In the genomic region with DNA sequence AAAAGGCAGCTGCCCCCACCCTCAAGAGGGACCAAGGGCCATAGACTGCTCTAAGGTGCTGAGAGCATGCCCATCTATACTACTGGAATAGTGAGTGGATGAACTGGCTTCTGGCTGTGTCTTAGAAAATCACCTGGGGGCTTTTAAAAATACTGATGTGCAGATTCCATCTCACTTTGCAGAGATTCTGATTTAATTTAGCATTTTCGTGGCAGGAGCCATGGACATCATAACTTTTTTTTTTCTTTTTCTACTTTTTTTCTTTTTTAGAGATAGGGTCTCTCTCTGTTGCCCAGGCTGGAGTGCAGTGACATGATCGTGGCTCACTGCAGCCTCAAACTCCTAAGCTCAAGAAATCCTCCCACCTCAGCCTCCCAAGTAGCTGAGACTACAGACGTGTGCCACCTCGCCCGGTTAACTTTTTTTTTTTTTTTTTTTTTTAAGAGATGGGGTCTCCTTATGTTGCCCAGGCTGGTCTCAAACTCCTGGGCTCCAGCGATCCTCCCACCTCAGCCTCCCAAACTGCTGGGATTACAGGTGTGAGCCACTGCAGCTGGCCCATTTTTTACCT, we compare ENCODE assay signal across 9 cellular contexts. TPM values are rescaled to one million over a fixed set of nuclear protein-coding genes. Genes with fewer than 3 reads are reported as not detected.
DNase-seq lines count a peak whose midpoint lies in the region; ATAC-seq and TF ChIP-seq lines count a peak whose summit lies in the region.
"Not testable (repeated sequence)": the region's sequence is repeated elsewhere in the genome, so short reads cannot be mapped to it uniquely, and the experiment has no call there.
"Had no signal": no experiment of that assay in that cellular context is flagged by ENCODE, and none has a peak within 500 bp of the region (broad histone marks: within the 10 kb centered on the region; RNA-seq: fewer than 3 reads in every experiment).

No MANE protein-coding gene starts in this region.

- 85 to 100% methylated on average over 3 to 6 of the region's 6 CpGs for WGBS in endodermal cell (ENCODE audit: insufficient coverage in 1 of 2, insufficient read length in 1 of 2), 2 experiments

- H2AFZ ChIP-seq in HCT116 (ENCODE audit: low read depth, low read length, poor library complexity, severe bottlenecking); PC-9: not testable (repeated sequence)

- intact Hi-C loops in HCT116 (cut with micrococcal nuclease); PC-9 (cut with micrococcal nuclease; ENCODE audit: unreplicated experiment): not testable (repeated sequence)

- CTCF ChIA-PET in AG04450 (lab: Charles Lee) (interaction anchor here (0.5 to 6.5 kb wide), 4 partner anchors 9 to 433 kb away, joined by 3 to 46 read pairs (median 4); no protein-coding TSS in a partner anchor), PC-9 (lab: Charles Lee) (interaction anchor here (0.5 to 1.2 kb wide), 3 partner anchors 9 to 432 kb away, joined by 3 to 5 read pairs (median 4); no protein-coding TSS in a partner anchor)
- CTCF ChIA-PET in HCT116 (lab: Charles Lee), result not testable (repeated sequence)
- CTCF ChIA-PET in activated CD4-positive, alpha-beta T cell treated with anti-CD3 and anti-CD28 coated beads, Interleukin-2, amount 10 ng/mL, durations not matched to agents 7 days and 5 days (lab: Charles Lee), result interaction anchor here (0.5 to 4.2 kb wide), 9 partner anchors 8 to 105 kb away, joined by 3 to 20 read pairs (median 4); no protein-coding TSS in a partner anchor

- H3K9me3 Mint-ChIP-seq in activated CD4-positive, alpha-beta T cell treated with anti-CD3 and anti-CD28 coated beads, Interleukin-2, amount 10 ng/mL, durations not matched to agents 7 days and 5 days; activated naive CD8-positive, alpha-beta T cell (ENCODE audit: low read depth); endodermal cell; mesothelial cell of epicardium; progenitor cell of endocrine pancreas (ENCODE audit: low read depth): not testable (repeated sequence)

- not testable (repeated sequence) for TF ChIP-seq POLR2A in HCT116 (IDR thresholded peaks at IDR 0.05; ENCODE audit: borderline replicate concordance, extremely low read depth, insufficient read depth, insufficient read length)

- not testable (repeated sequence) for H3K4me3 ChIP-seq in AG04450 (ENCODE audit: low read depth, low read length); HCT116 (replicated peaks in 1 of 2; ENCODE audit: low read depth in 1 of 2, low read length in 2 of 2); endodermal cell (ENCODE audit: low read length)
- peak overlapping the region; percentile 76; the same call in 1 of the 2 replicates for H3K4me3 ChIP-seq in PC-9

- peaks cover 27% of the 10 kb centered on the region for H3K4me1 Mint-ChIP-seq in activated CD4-positive, alpha-beta T cell treated with anti-CD3 and anti-CD28 coated beads, Interleukin-2, amount 10 ng/mL, durations not matched to agents 7 days and 5 days
- H3K4me1 Mint-ChIP-seq in activated naive CD8-positive, alpha-beta T cell (ENCODE audit: low read depth), result peaks cover 24% of the 10 kb centered on the region
- H3K4me1 Mint-ChIP-seq in endodermal cell (peaks cover 12% of the 10 kb centered on the region), mesothelial cell of epicardium (peaks cover 17% of the 10 kb centered on the region), progenitor cell of endocrine pancreas (ENCODE audit: low read depth) (peaks cover 15% of the 10 kb centered on the region)

- BruUV-seq in HCT116 (replicated peaks; lab: Mats Ljungman, UMichigan) (TSS peak; percentile 5), PC-9 (replicated peaks; lab: Mats Ljungman, UMichigan) (TSS peak; percentile 6)

- H3K9me3 ChIP-seq in AG04450 (ENCODE audit: control insufficient read depth, insufficient read depth, low read length); HCT116 (ENCODE audit: control insufficient read depth in 1 of 2, insufficient read depth in 1 of 2, low read depth in 1 of 2, low read length in 2 of 2); PC-9 (ENCODE audit: insufficient read depth, low read depth); endodermal cell (ENCODE audit: control insufficient read depth, low read length): not testable (repeated sequence)

- H3F3A ChIP-seq in PC-9 (ENCODE audit: insufficient read depth, low read depth), result peaks cover 22% of the 10 kb centered on the region; the same call in 1 of the 2 replicates

- peaks cover 60% of the 10 kb centered on the region for H3K36me3 Mint-ChIP-seq in activated CD4-positive, alpha-beta T cell treated with anti-CD3 and anti-CD28 coated beads, Interleukin-2, amount 10 ng/mL, durations not matched to agents 7 days and 5 days (ENCODE audit: low read depth)
- not testable (repeated sequence) for H3K36me3 Mint-ChIP-seq in activated naive CD8-positive, alpha-beta T cell; mesothelial cell of epicardium; progenitor cell of endocrine pancreas (ENCODE audit: insufficient read depth)
- peaks cover 34% of the 10 kb centered on the region for H3K36me3 Mint-ChIP-seq in endodermal cell (ENCODE audit: low read depth)

- peak overlapping the region; percentile 71 for H3K27ac Mint-ChIP-seq in activated CD4-positive, alpha-beta T cell treated with anti-CD3 and anti-CD28 coated beads, Interleukin-2, amount 10 ng/mL, durations not matched to agents 7 days and 5 days
- H3K27ac Mint-ChIP-seq in activated naive CD8-positive, alpha-beta T cell, result peak overlapping the region; percentile 54
- not testable (repeated sequence) for H3K27ac Mint-ChIP-seq in endodermal cell, progenitor cell of endocrine pancreas
- peak overlapping the region; percentile 64 for H3K27ac Mint-ChIP-seq in mesothelial cell of epicardium

- not testable (repeated sequence) for DNase-seq in AG04450 (ENCODE audit: low read depth, low spot score); HCT116 (ENCODE audit: low read depth, low spot score); PC-9; activated CD4-positive, alpha-beta T cell treated with anti-CD3 and anti-CD28 coated beads, Interleukin-2, amount 10 ng/mL, durations not matched to agents 7 days and 5 days; endodermal cell; mesothelial cell of epicardium (ENCODE audit: low spot score in 2 of 2, unreplicated experiment in 2 of 2); progenitor cell of endocrine pancreas (ENCODE audit: low spot score, unreplicated experiment)

- TF ChIP-seq RAD21 in HCT116 (IDR thresholded peaks at IDR 0.05; ENCODE audit: low read depth), result not testable (repeated sequence)

- H3K4me1 ChIP-seq in HCT116 (ENCODE audit: control insufficient read depth in 1 of 2, insufficient read depth in 2 of 2, low read length in 2 of 2), result peaks cover 10 to 29% of the 10 kb centered on the region in 2 experiments; a peak in 3 of 4 replicates
- peaks cover 24% of the 10 kb centered on the region for H3K4me1 ChIP-seq in PC-9 (replicated peaks; ENCODE audit: insufficient read depth)
- H3K4me1 ChIP-seq in endodermal cell (ENCODE audit: control insufficient read depth, insufficient read depth, low read length), result not testable (repeated sequence)

- not testable (repeated sequence) for H3K27me3 ChIP-seq in AG04450 (ENCODE audit: control insufficient read depth, insufficient read depth, low read length); HCT116 (ENCODE audit: insufficient read depth, low read length); PC-9 (ENCODE audit: insufficient read depth, low read depth); endodermal cell (ENCODE audit: control insufficient read depth, insufficient read depth, low read length, poor library complexity, severe bottlenecking)

- not testable (repeated sequence) for H3K9ac ChIP-seq in HCT116 (ENCODE audit: low read length); endodermal cell (ENCODE audit: extremely low read depth, low read length, poor library complexity, severe bottlenecking)

- not testable (repeated sequence) for H3K4me2 ChIP-seq in HCT116 (ENCODE audit: low read length)
- peak overlapping the region; percentile 98 for H3K4me2 ChIP-seq in PC-9

- H3K27me3 Mint-ChIP-seq in activated CD4-positive, alpha-beta T cell treated with anti-CD3 and anti-CD28 coated beads, Interleukin-2, amount 10 ng/mL, durations not matched to agents 7 days and 5 days; activated naive CD8-positive, alpha-beta T cell; endodermal cell (ENCODE audit: insufficient read depth); mesothelial cell of epicardium (ENCODE audit: low read depth); progenitor cell of endocrine pancreas: not testable (repeated sequence)

- H3K79me2 ChIP-seq in HCT116 (ENCODE audit: insufficient read depth, low read length) (peaks cover 31% of the 10 kb centered on the region), PC-9 (ENCODE audit: low read depth) (peaks cover 45% of the 10 kb centered on the region)

- H3K4me3 Mint-ChIP-seq in activated CD4-positive, alpha-beta T cell treated with anti-CD3 and anti-CD28 coated beads, Interleukin-2, amount 10 ng/mL, durations not matched to agents 7 days and 5 days, result peak overlapping the region; percentile 94
- peak overlapping the region; percentile 92 for H3K4me3 Mint-ChIP-seq in activated naive CD8-positive, alpha-beta T cell
- peak overlapping the region; percentile 94 for H3K4me3 Mint-ChIP-seq in endodermal cell
- H3K4me3 Mint-ChIP-seq in mesothelial cell of epicardium, result peak overlapping the region; percentile 92
- peak overlapping the region; percentile 19 for H3K4me3 Mint-ChIP-seq in progenitor cell of endocrine pancreas (ENCODE audit: low read depth)

- not testable (repeated sequence) for ATAC-seq in HCT116

- POLR2A ChIA-PET in AG04450 (lab: Yijun Ruan, JAX) (interaction anchor here (0.6 kb wide), 1 partner anchor 108 kb away, joined by 6 read pairs; no protein-coding TSS in a partner anchor), HCT116 (lab: Charles Lee) (interaction anchor here (1.8 kb wide), 1 partner anchor 15 kb away, joined by 8 read pairs; no protein-coding TSS in a partner anchor)
- POLR2A ChIA-PET in PC-9 (lab: Charles Lee; ENCODE audit: unreplicated experiment), result not testable (repeated sequence)
- POLR2A ChIA-PET in activated CD4-positive, alpha-beta T cell treated with anti-CD3 and anti-CD28 coated beads, Interleukin-2, amount 10 ng/mL, durations not matched to agents 7 days and 5 days (lab: Charles Lee), result interaction anchor here (0.6 kb wide), 1 partner anchor 16 kb away, joined by 3 read pairs; no protein-coding TSS in a partner anchor

- H3K27ac ChIP-seq in AG04450 (ENCODE audit: low read depth, low read length), result peak overlapping the region; percentile 21
- 0 out of 2 replicates have a peak overlapping the region, but pooled peaks have one; percentile 18 for H3K27ac ChIP-seq in HCT116 (ENCODE audit: low read depth, low read length)
- 0 out of 2 replicates have a peak overlapping the region, but pooled peaks have one; percentile 58 for H3K27ac ChIP-seq in PC-9
- not testable (repeated sequence) for H3K27ac ChIP-seq in endodermal cell (ENCODE audit: low read depth, low read length)

- H4K20me1 ChIP-seq in HCT116 (ENCODE audit: insufficient read depth); PC-9 (ENCODE audit: insufficient read depth): not testable (repeated sequence)

- TF ChIP-seq CTCF in AG04450 (IDR thresholded peaks at IDR 0.05; ENCODE audit: low read depth, low read length); HCT116 (IDR thresholded peaks at IDR 0.05 in 2 of 3, conservative IDR thresholded peaks at IDR 0.05 in 1 of 3; ENCODE audit: borderline replicate concordance in 1 of 3, insufficient read depth in 1 of 3, low read depth in 2 of 3, low read length in 2 of 3); PC-9 (conservative IDR thresholded peaks at IDR 0.05); endodermal cell (conservative IDR thresholded peaks at IDR 0.05); mesothelial cell of epicardium (IDR thresholded peaks at IDR 0.05; ENCODE audit: unreplicated experiment); progenitor cell of endocrine pancreas (IDR thresholded peaks at IDR 0.05; ENCODE audit: unreplicated experiment): not testable (repeated sequence)

- peaks cover 7 to 15% of the 10 kb centered on the region in 2 experiments; a peak in 2 of 4 replicates for H3K36me3 ChIP-seq in HCT116 (ENCODE audit: control insufficient read depth in 1 of 2, insufficient read depth in 2 of 2, low read length in 2 of 2)
- H3K36me3 ChIP-seq in PC-9 (ENCODE audit: low read depth), result not testable (repeated sequence)
- H3K36me3 ChIP-seq in endodermal cell (ENCODE audit: control insufficient read depth, insufficient read depth, low read length), result peaks cover 35% of the 10 kb centered on the region

- H3K9me2 ChIP-seq in HCT116 (ENCODE audit: insufficient read depth); PC-9 (ENCODE audit: insufficient read depth): not testable (repeated sequence)

- RAD21 ChIA-PET in HCT116 (lab: Charles Lee; ENCODE audit: low non-redundant PET in 1 of 2, low total read pairs in 2 of 2, uncharacterized antibody in 2 of 2, unreplicated experiment in 2 of 2), result not testable (repeated sequence)

RNA-seq across cellular contexts. Expression of a gene that starts 4.1 kb away (rescaled TPM):
- 6.7 and 10.3 TPM in 2 replicates for polyA plus RNA-seq in AG04450 (2011; rRNA removed)
- polyA minus RNA-seq in AG04450 (2011; rRNA and poly(A)+ RNA removed), result 15.2 and 18.8 TPM in 2 replicates
- total RNA-seq in HCT116 (2021; ENCODE audit: unreplicated experiment) (73.5 TPM), PC-9 (2021) (88.5 and 97.8 TPM in 2 replicates), endodermal cell (10 to 100 TPM; 80.5 to 90.8 TPM), mesothelial cell of epicardium (73.7 to 75.9 TPM (median 74.7 TPM) in 3 replicates), progenitor cell of endocrine pancreas (69.3 and 74.9 TPM in 2 replicates)
- polyA plus RNA-seq in HCT116 (2012), result 62.1 and 81.0 TPM in 2 replicates
- total RNA-seq in activated CD4-positive, alpha-beta T cell treated with anti-CD3 and anti-CD28 coated beads, Interleukin-2, amount 10 ng/mL, durations not matched to agents 7 days and 5 days, result 100 to 1,000 TPM; 175 to 178 TPM
- 29.2 TPM for polyA plus RNA-seq in endodermal cell (2013, experiment 1 of 2)
- 30.6 TPM for polyA plus RNA-seq in endodermal cell (2013, experiment 2 of 2)

RNA-seq across cellular contexts. Expression of a gene that starts 33.0 kb away (rescaled TPM):
- polyA plus RNA-seq in AG04450 (2011; rRNA removed), result 12.1 and 12.6 TPM in 2 replicates
- 6.4 and 10.8 TPM in 2 replicates for polyA minus RNA-seq in AG04450 (2011; rRNA and poly(A)+ RNA removed)
- total RNA-seq in HCT116 (2021; ENCODE audit: unreplicated experiment) (19.4 TPM), PC-9 (2021) (7.6 and 10.6 TPM in 2 replicates), endodermal cell (10 to 100 TPM; 19.8 to 33.7 TPM), mesothelial cell of epicardium (34.3 to 40.6 TPM (median 37.0 TPM) in 3 replicates), progenitor cell of endocrine pancreas (42.9 and 44.1 TPM in 2 replicates)
- 9.0 and 13.3 TPM in 2 replicates for polyA plus RNA-seq in HCT116 (2012)
- total RNA-seq in activated CD4-positive, alpha-beta T cell treated with anti-CD3 and anti-CD28 coated beads, Interleukin-2, amount 10 ng/mL, durations not matched to agents 7 days and 5 days, result 10 to 100 TPM; 16.9 to 20.5 TPM
- 28.9 TPM for polyA plus RNA-seq in endodermal cell (2013, experiment 1 of 2)
- 25.7 TPM for polyA plus RNA-seq in endodermal cell (2013, experiment 2 of 2)

RNA-seq across cellular contexts. Expression of a gene that starts 33.4 kb away (rescaled TPM):
- polyA plus RNA-seq in AG04450 (2011; rRNA removed), result 48.1 and 59.3 TPM in 2 replicates
- polyA minus RNA-seq in AG04450 (2011; rRNA and poly(A)+ RNA removed), result 41.8 and 59.4 TPM in 2 replicates
- total RNA-seq in HCT116 (2021; ENCODE audit: unreplicated experiment), result 107 TPM
- polyA plus RNA-seq in HCT116 (2012), result 95.1 and 137 TPM in 2 replicates
- total RNA-seq in PC-9 (2021), result 93.3 and 131 TPM in 2 replicates
- total RNA-seq in activated CD4-positive, alpha-beta T cell treated with anti-CD3 and anti-CD28 coated beads, Interleukin-2, amount 10 ng/mL, durations not matched to agents 7 days and 5 days, result 10 to 100 TPM; 77.9 to 86.4 TPM
- 100 to 1,000 TPM; 142 to 155 TPM for total RNA-seq in endodermal cell
- 94.4 TPM for polyA plus RNA-seq in endodermal cell (2013, experiment 1 of 2)
- 83.3 TPM for polyA plus RNA-seq in endodermal cell (2013, experiment 2 of 2)
- total RNA-seq in mesothelial cell of epicardium, result 122 to 126 TPM (median 124 TPM) in 3 replicates
- 115 and 117 TPM in 2 replicates for total RNA-seq in progenitor cell of endocrine pancreas

RNA-seq across cellular contexts. Expression of a gene that starts 51.9 kb away (rescaled TPM):
- polyA plus RNA-seq in AG04450 (2011; rRNA removed), result 6.1 and 6.9 TPM in 2 replicates
- polyA minus RNA-seq in AG04450 (2011; rRNA and poly(A)+ RNA removed), result 4.2 and 5.1 TPM in 2 replicates
- total RNA-seq in HCT116 (2021; ENCODE audit: unreplicated experiment) (2.0 TPM), PC-9 (2021) (0.13 TPM in 1 of 2 replicates, not detected in the other), endodermal cell (under 1 TPM; 0.15 to 0.70 TPM), mesothelial cell of epicardium (48.4 to 50.4 TPM (median 48.8 TPM) in 3 replicates), progenitor cell of endocrine pancreas (2.6 and 3.1 TPM in 2 replicates)
- 0.64 and 1.3 TPM in 2 replicates for polyA plus RNA-seq in HCT116 (2012)
- under 1 TPM; 0.31 to 0.42 TPM for total RNA-seq in activated CD4-positive, alpha-beta T cell treated with anti-CD3 and anti-CD28 coated beads, Interleukin-2, amount 10 ng/mL, durations not matched to agents 7 days and 5 days
- 11.3 TPM for polyA plus RNA-seq in endodermal cell (2013, experiment 1 of 2)
- 10.6 TPM for polyA plus RNA-seq in endodermal cell (2013, experiment 2 of 2)
- total RNA-seq: renal cortical epithelial cell had no signal

Comparison
In these comparisons a context has a peak if more than half of its experiments do, and no peak if none do; other contexts are left out.
1. H3K4me3 Mint-ChIP-seq: peak in every context shown above with its lines; median percentile 94 in activated CD4-positive, alpha-beta T cell treated with anti-CD3 and anti-CD28 coated beads, Interleukin-2, amount 10 ng/mL, durations not matched to agents 7 days and 5 days; 94 in endodermal cell; 92 in activated naive CD8-positive, alpha-beta T cell; 92 in mesothelial cell of epicardium; 19 in progenitor cell of endocrine pancreas.